8 cellular contexts compared by ENCODE assay signal in the genomic region with DNA sequence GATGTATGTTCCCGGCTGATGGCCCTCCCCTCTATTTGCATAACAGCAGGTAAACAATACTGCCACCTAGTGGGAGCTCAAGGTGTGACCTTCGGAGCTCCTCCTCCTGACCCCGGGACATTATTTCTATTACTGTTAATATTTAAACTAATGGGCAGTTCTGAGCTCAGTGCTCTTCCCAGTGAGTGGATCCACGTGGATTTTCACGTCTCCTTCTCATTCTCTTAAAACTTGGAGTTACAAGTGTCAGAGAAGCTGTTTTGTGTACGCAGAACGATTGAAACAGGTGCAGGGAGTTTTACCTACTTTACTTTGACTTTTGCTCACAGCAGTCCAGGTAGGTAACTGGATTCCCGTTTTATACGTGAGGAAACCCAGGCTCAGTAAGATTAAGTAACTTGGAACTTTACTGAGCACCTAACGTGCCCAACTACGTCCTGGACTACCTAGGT.
DNase-seq lines count a peak whose midpoint lies in the region; ATAC-seq lines count a peak whose summit lies in the region.

No MANE protein-coding gene starts in this region.

- DNase-seq in D341Med (ENCODE audit: low spot score), result peak; percentile 71
- DNase-seq in SK-MEL-5 (ENCODE audit: low read depth, low spot score), result peak; percentile 77
- DNase-seq in activated effector memory CD4-positive, alpha-beta T cell treated with anti-CD3 and anti-CD28 coated beads, Interleukin-2, amount 50 U/mL, for 16 hours, result peak; percentile 84
- DNase-seq in head of caudate nucleus, result peak in 40 of 42 donors; percentile 26 to 90 (median 66)
- DNase-seq in sciatic nerve (ENCODE audit: low spot score), result peak; percentile 76
- DNase-seq in occipital lobe (lab: John Stamatoyannopoulos, UW), result no peak

- in situ Hi-C loops in SK-MEL-5 (cut with HindIII; ENCODE audit: low pct_unique_long_range_greater_than_20kb, low sequenced_read_pairs), result no loop called here

- peak; percentile 59 for ATAC-seq in HG03354 (IDR thresholded peaks at IDR 0.05; ENCODE audit: poor library complexity, severe bottlenecking, unreplicated experiment)
- ATAC-seq in sciatic nerve, result peak; percentile 57
- ATAC-seq in HG02885 (IDR thresholded peaks at IDR 0.05; ENCODE audit: poor library complexity, unreplicated experiment), result no peak

- intact Hi-C loops in head of caudate nucleus (cut with DNase I), result loop anchor here (5.0 to 10.0 kb wide), 2 partner anchors 136 to 156 kb away; no protein-coding TSS in a partner anchor
- intact Hi-C loops in sciatic nerve (cut with DNase I), result loop anchor here (10.0 kb wide), 1 partner anchor 134 kb away; no protein-coding TSS in a partner anchor
